Comparison of ENCODE assay signal across 8 cellular contexts in genomic region chr3:139388961-139389551, GRCh38. TPM values are rescaled to one million over a fixed set of nuclear protein-coding genes. Genes with fewer than 3 reads are reported as not detected.
DNase-seq lines count a peak whose midpoint lies in the region; ATAC-seq and TF ChIP-seq lines count a peak whose summit lies in the region.

No MANE protein-coding gene starts in this region.

- H3K27me3 Mint-ChIP-seq in T-helper 1 cell treated with Interleukin-12 subunit alpha and Interleukin-12 subunit beta and Interleukin-4 antibody, amounts not matched to agents 30 μg/mL and 1 μg/mL, for 36 hours (ENCODE audit: low read depth), result peaks cover 8% of the 10 kb centered on the region
- H3K27me3 Mint-ChIP-seq in T-helper 17 cell, result no peaks in the 10 kb centered on the region
- H3K27me3 Mint-ChIP-seq in endothelial cell (ENCODE audit: unreplicated experiment), result no peaks in the 10 kb centered on the region
- no peaks in the 10 kb centered on the region for H3K27me3 Mint-ChIP-seq in neural crest cell (ENCODE audit: low read depth)

- no peak for DNase-seq in T-helper 1 cell
- DNase-seq in T-helper 17 cell, result no peak
- no peak for DNase-seq in endothelial cell (ENCODE audit: low spot score)
- no peak for DNase-seq in neural crest cell (ENCODE audit: low read depth, low spot score)
- no peak for DNase-seq in kidney tubule cell (ENCODE audit: low spot score)
- no peak for DNase-seq in activated gamma-delta T cell (lab: John Stamatoyannopoulos, UW)

- peaks cover 7% of the 10 kb centered on the region for H3K36me3 Mint-ChIP-seq in T-helper 1 cell treated with Interleukin-12 subunit alpha and Interleukin-12 subunit beta and Interleukin-4 antibody, amounts not matched to agents 30 μg/mL and 1 μg/mL, for 36 hours (ENCODE audit: low read depth)
- H3K36me3 Mint-ChIP-seq in T-helper 17 cell (ENCODE audit: low read depth), result peaks cover 5% of the 10 kb centered on the region
- H3K36me3 Mint-ChIP-seq in endothelial cell (ENCODE audit: low read depth, unreplicated experiment), result peaks cover 3% of the 10 kb centered on the region
- H3K36me3 Mint-ChIP-seq in neural crest cell (ENCODE audit: low read depth), result no peaks in the 10 kb centered on the region

- H3K27ac Mint-ChIP-seq in T-helper 1 cell treated with Interleukin-12 subunit alpha and Interleukin-12 subunit beta and Interleukin-4 antibody, amounts not matched to agents 30 μg/mL and 1 μg/mL, for 36 hours, result peak overlapping the region; percentile 94
- peak overlapping the region; percentile 100 for H3K27ac Mint-ChIP-seq in T-helper 17 cell
- H3K27ac Mint-ChIP-seq in endothelial cell (ENCODE audit: unreplicated experiment), result peak overlapping the region; percentile 96
- peak overlapping the region; percentile 99 for H3K27ac Mint-ChIP-seq in neural crest cell (ENCODE audit: unreplicated experiment)

- H3K4me3 Mint-ChIP-seq in T-helper 1 cell treated with Interleukin-12 subunit alpha and Interleukin-12 subunit beta and Interleukin-4 antibody, amounts not matched to agents 30 μg/mL and 1 μg/mL, for 36 hours, result peak overlapping the region; percentile 93
- H3K4me3 Mint-ChIP-seq in T-helper 17 cell (peak overlapping the region; percentile 95), endothelial cell (ENCODE audit: unreplicated experiment) (peak overlapping the region; percentile 94), neural crest cell (peak overlapping the region; percentile 98)

- peaks cover 35% of the 10 kb centered on the region for H3K4me1 Mint-ChIP-seq in T-helper 1 cell treated with Interleukin-12 subunit alpha and Interleukin-12 subunit beta and Interleukin-4 antibody, amounts not matched to agents 30 μg/mL and 1 μg/mL, for 36 hours (ENCODE audit: low read depth)
- H3K4me1 Mint-ChIP-seq in T-helper 17 cell (peaks cover 36% of the 10 kb centered on the region), endothelial cell (ENCODE audit: unreplicated experiment) (peaks cover 36% of the 10 kb centered on the region), neural crest cell (peaks cover 47% of the 10 kb centered on the region)

- no peaks in the 10 kb centered on the region for H3K9me3 Mint-ChIP-seq in T-helper 1 cell treated with Interleukin-12 subunit alpha and Interleukin-12 subunit beta and Interleukin-4 antibody, amounts not matched to agents 30 μg/mL and 1 μg/mL, for 36 hours
- H3K9me3 Mint-ChIP-seq in endothelial cell (ENCODE audit: unreplicated experiment) (no peaks in the 10 kb centered on the region), neural crest cell (no peaks in the 10 kb centered on the region)

- TF ChIP-seq CTCF in endothelial cell (IDR thresholded peaks at IDR 0.05; ENCODE audit: unreplicated experiment), result no peak
- no peak for TF ChIP-seq CTCF in neural crest cell (conservative IDR thresholded peaks at IDR 0.05)

- ATAC-seq in HG02970 (IDR thresholded peaks at IDR 0.05; ENCODE audit: low FRiP score, unreplicated experiment) (peak; percentile 38), T-helper 17 cell (peak; percentile 35)

- H3K9me3 ChIP-seq in T-helper 17 cell (ENCODE audit: control insufficient read depth, low read length, poor library complexity, severe bottlenecking), result no peaks in the 10 kb centered on the region

RNA-seq across cellular contexts. Expression of gene COPB2, which starts 0.4 kb away (rescaled TPM):
- total RNA-seq in T-helper 17 cell (10 to 100 TPM; 26.3 to 29.7 TPM), endothelial cell (ENCODE audit: unreplicated experiment) (140 TPM), neural crest cell (113 and 114 TPM in 2 replicates)

RNA-seq across cellular contexts. Expression of gene MRPS22, which starts 45.2 kb away (rescaled TPM):
- total RNA-seq in T-helper 17 cell (10 to 100 TPM; 31.8 to 41.6 TPM), endothelial cell (ENCODE audit: unreplicated experiment) (38.1 TPM), neural crest cell (45.3 and 46.0 TPM in 2 replicates)
